17 cellular contexts compared by ENCODE assay signal in the genomic region with DNA sequence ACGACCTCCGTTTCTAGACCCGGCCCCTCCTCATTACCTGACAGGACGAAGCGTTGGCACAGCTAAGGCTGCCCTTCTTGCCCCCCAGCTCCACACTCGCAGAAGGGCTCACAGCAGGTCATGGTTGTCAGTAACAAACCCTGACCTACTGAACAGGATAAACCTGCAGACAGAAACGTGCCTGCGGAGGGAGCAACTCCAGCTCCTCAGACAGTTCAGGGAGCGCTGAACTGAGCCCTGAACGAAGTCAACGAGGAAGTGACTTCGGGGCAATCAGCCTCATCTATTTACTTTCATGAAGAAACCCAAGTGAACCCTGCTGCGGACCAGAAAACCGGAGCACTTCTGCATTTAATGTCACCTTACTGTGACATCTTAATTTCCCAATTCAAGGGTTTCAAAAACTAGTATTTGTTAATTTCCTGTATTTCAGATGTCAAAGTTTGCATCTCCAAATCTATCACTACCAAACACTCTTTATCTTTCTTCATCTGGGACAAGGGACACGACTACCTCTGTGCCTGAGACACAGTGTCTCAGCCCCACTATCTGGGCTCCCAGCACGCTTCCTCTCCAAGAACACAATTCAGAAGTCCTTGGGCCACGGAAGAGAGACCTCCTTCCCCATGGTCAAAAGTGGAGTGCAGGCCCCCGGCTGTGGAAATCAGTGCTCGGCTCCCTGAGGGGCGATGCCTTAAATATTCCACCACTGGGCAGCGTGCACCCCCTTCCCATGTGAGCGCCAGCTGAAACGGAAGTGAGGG. TPM values are rescaled to one million over a fixed set of nuclear protein-coding genes. Genes with fewer than 3 reads are reported as not detected.
DNase-seq lines count a peak whose midpoint lies in the region; ATAC-seq and TF ChIP-seq lines count a peak whose summit lies in the region.
"Had no signal": no experiment of that assay in that cellular context is flagged by ENCODE, and none has a peak within 500 bp of the region (broad histone marks: within the 10 kb centered on the region; RNA-seq: fewer than 3 reads in every experiment).

No MANE protein-coding gene starts in this region.

- H3K27ac Mint-ChIP-seq in activated B cell treated with CpG ODN at 0.5 μM for 24 hours: peak overlapping the region; percentile 80
- H3K27ac Mint-ChIP-seq: activated naive CD4-positive, alpha-beta T cell treated with anti-CD3 and anti-CD28 coated beads for 36 hours had no signal

- peak overlapping the region; percentile 11 for H3K4me3 ChIP-seq in mononuclear cell (ENCODE audit: low read length)
- H3K4me3 ChIP-seq: ovary had no signal

- H3K27me3 ChIP-seq in mononuclear cell (ENCODE audit: insufficient read depth, low read length): no peaks in the 10 kb centered on the region
- H3K27me3 ChIP-seq: ovary had no signal

- POLR2A ChIA-PET in activated B cell treated with CpG ODN at 0.5 μM for 24 hours (lab: Charles Lee): interaction anchor here (0.9 to 3.4 kb wide), 6 partner anchors 9 to 249 kb away, joined by 3 to 40 read pairs (median 5); partner anchors contain the start of gene ANKRD10

- peak overlapping the region; percentile 67 for H3K4me3 Mint-ChIP-seq in activated B cell treated with CpG ODN at 0.5 μM for 24 hours
- H3K4me3 Mint-ChIP-seq: activated naive CD4-positive, alpha-beta T cell treated with anti-CD3 and anti-CD28 coated beads for 36 hours had no signal

- H3K9me3 ChIP-seq in mononuclear cell (ENCODE audit: low read depth, low read length): no peaks in the 10 kb centered on the region
- H3K9me3 ChIP-seq: ovary had no signal

- CTCF ChIA-PET in activated B cell treated with CpG ODN at 0.5 μM for 24 hours (lab: Charles Lee): interaction anchor here (0.6 to 1.7 kb wide), 4 partner anchors 11 to 21 kb away, joined by 3 to 5 read pairs (median 5); no protein-coding TSS in a partner anchor

- TF ChIP-seq CTCF in activated B cell treated with CpG ODN at 0.5 μM for 24 hours (IDR thresholded peaks at IDR 0.05): no peak

- peaks cover 69% of the 10 kb centered on the region for H3K4me1 Mint-ChIP-seq in activated B cell treated with CpG ODN at 0.5 μM for 24 hours

- H3K4me1 ChIP-seq in mononuclear cell (ENCODE audit: insufficient read depth, low read length): peaks cover 67% of the 10 kb centered on the region

- H3K9me3 Mint-ChIP-seq in activated B cell treated with CpG ODN at 0.5 μM for 24 hours: no peaks in the 10 kb centered on the region

- peaks cover 85% of the 10 kb centered on the region for H3K36me3 Mint-ChIP-seq in activated B cell treated with CpG ODN at 0.5 μM for 24 hours (ENCODE audit: low read depth)

- intact Hi-C loops in activated B cell treated with CpG ODN at 0.5 μM for 24 hours (cut with micrococcal nuclease): loop anchor here (1.0 kb wide), 2 partner anchors 11 to 12 kb away; no protein-coding TSS in a partner anchor

- DNase-seq in CD1c-positive myeloid dendritic cell (ENCODE audit: extremely low spot score) (peak; percentile 81), MV-4-11 (lab: John Stamatoyannopoulos, UW) (peak; percentile 94), activated B cell treated with CpG ODN at 0.5 μM for 24 hours (no peak), glomerular visceral epithelial cell (ENCODE audit: extremely low spot score) (no peak), activated T-cell treated with anti-CD3 and anti-CD28 coated beads for 4 hours (no peak), NCI-H2196 treated with DMSO at 0.1 percent for 48 hours (lab: John Stamatoyannopoulos, UW; ENCODE audit: unreplicated experiment) (no peak)
- DNase-seq: activated naive CD4-positive, alpha-beta T cell treated with anti-CD3 and anti-CD28 coated beads for 36 hours; activated T-cell treated with anti-CD3 and anti-CD28 coated beads, Interleukin-2, amount 50 U/mL, for 1 hour; anterior cingulate cortex; DMS79 treated with DMSO at 0.1 percent for 48 hours; hippocampal formation; NCI-H1048; NCI-H2029 treated with DMSO at 0.1 percent for 48 hours; ovary; stimulated activated CD4-positive, alpha-beta T cell treated with anti-CD3 and anti-CD28 coated beads, Interleukin-1b, Interleukin-23, amount 100 ng/mL, for 48 hours had no signal

- H3K27me3 Mint-ChIP-seq in activated B cell treated with CpG ODN at 0.5 μM for 24 hours: no peaks in the 10 kb centered on the region

- ATAC-seq in activated B cell treated with CpG ODN at 0.5 μM for 24 hours (ENCODE audit: low read depth): peak; percentile 96
- no peak for ATAC-seq in HG03469 (IDR thresholded peaks at IDR 0.05; ENCODE audit: unreplicated experiment)

RNA-seq across cellular contexts. Expression of gene CARS2, which starts 40.2 kb away (rescaled TPM):
- 90.1 and 115 TPM in 2 replicates for total RNA-seq in activated B cell treated with CpG ODN at 0.5 μM for 24 hours
- 44.4 TPM for total RNA-seq in mononuclear cell

RNA-seq across cellular contexts. Expression of gene ING1, which starts 47.8 kb away (rescaled TPM):
- 14.3 and 15.3 TPM in 2 replicates for total RNA-seq in activated B cell treated with CpG ODN at 0.5 μM for 24 hours
- 18.7 TPM for total RNA-seq in mononuclear cell

RNA-seq across cellular contexts. Expression of gene NAXD, which starts 50.3 kb away (rescaled TPM):
- total RNA-seq in activated B cell treated with CpG ODN at 0.5 μM for 24 hours (31.1 and 32.7 TPM in 2 replicates), mononuclear cell (9.8 TPM)

Comparison
In these comparisons a context has a peak if more than half of its experiments do, and no peak if none do; other contexts are left out.
1. DNase-seq: peak in CD1c-positive myeloid dendritic cell (single experiment) and MV-4-11 (single experiment); none in activated B cell treated with CpG ODN at 0.5 μM for 24 hours (single experiment), glomerular visceral epithelial cell (single experiment), activated T-cell treated with anti-CD3 and anti-CD28 coated beads for 4 hours (single experiment) and NCI-H2196 treated with DMSO at 0.1 percent for 48 hours (single experiment).